ENCODE assay signal across 8 cellular contexts in the genomic region with DNA sequence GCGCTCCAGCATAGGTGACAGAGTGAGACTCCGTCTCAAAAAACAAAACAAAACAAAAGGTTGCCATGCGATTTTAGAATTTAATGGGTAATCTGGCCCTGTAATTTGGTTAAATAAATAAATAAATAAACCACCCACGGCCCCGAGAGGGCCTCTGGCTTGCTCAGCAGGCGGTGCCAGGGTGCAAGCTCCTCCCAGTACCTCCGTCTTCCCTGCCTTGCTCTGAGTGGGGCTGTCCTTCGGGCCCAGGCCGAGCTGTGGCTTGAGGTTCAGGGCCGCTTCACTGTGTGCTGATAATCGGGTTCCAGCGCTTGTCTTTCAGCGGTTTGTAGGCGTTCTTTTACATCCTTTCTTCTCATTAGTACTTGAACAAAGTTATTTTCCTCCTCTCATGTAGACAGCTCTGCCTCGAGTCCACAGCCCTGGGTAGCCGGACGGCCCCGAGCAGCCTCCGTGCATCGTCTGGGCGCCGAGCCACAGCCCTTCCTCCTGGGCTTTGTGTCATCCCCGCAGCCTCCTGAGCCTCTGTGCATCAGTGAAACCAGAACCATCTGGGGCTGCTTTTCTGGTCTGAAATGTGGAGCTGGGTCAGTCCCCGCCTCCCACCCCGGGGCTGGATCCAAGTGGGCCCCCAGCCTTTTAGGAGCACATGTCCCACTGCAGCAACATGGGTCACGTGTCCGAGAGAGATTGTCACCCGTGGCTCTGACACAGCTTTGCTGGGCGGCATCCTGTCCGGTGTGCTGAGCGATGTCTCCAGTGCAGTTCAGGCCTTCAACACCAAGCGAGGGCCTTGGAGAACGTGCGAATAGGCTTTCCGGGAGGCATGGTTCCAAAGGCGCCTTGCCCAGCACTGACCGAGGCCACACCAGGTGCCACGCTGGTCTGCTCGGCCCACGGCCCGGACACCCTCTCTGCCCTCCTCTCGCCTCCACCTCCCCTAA.
DNase-seq lines count a peak whose midpoint lies in the region; ATAC-seq and TF ChIP-seq lines count a peak whose summit lies in the region.

No MANE protein-coding gene starts in this region.

- peaks cover 4% of the 10 kb centered on the region for H3K36me3 Mint-ChIP-seq in chondrocyte (ENCODE audit: low read depth)
- no peaks in the 10 kb centered on the region for H3K36me3 Mint-ChIP-seq in naive B cell

- H3K4me1 Mint-ChIP-seq in chondrocyte (ENCODE audit: low read depth) (peaks cover 24% of the 10 kb centered on the region), naive B cell (peaks cover 5 to 31% (median 25%) of the 10 kb centered on the region in 3 donors)

- ATAC-seq in naive B cell (ENCODE audit: low read depth in 2 of 2) (no peak), HG02973 (IDR thresholded peaks at IDR 0.05; ENCODE audit: unreplicated experiment) (no peak)

- no peaks in the 10 kb centered on the region for H3K9me3 ChIP-seq in HUES48 (ENCODE audit: control insufficient read depth, insufficient read depth, low read length)

- no peaks in the 10 kb centered on the region for H3K9me3 Mint-ChIP-seq in chondrocyte (ENCODE audit: low read depth)
- H3K9me3 Mint-ChIP-seq in naive B cell, result no peaks in the 10 kb centered on the region

- DNase-seq in AG04449 (ENCODE audit: low read depth, low spot score) (no peak), chondrocyte (ENCODE audit: low spot score) (peak; percentile 81), naive B cell (no peak), activated gamma-delta T cell (lab: John Stamatoyannopoulos, UW) (no peak), NK-92 (lab: John Stamatoyannopoulos, UW; ENCODE audit: unreplicated experiment) (no peak), HEK293T (ENCODE audit: extremely low spot score) (no peak)

- CTCF ChIA-PET in AG04449 (lab: Yijun Ruan, JAX), result interaction anchor here (0.9 to 2.0 kb wide), 4 partner anchors 9 to 44 kb away, joined by 3 to 5 read pairs (median 4); no protein-coding TSS in a partner anchor
- CTCF ChIA-PET in HEK293T (lab: Yijun Ruan, JAX), result no interaction called here

- POLR2A ChIA-PET in AG04449 (lab: Yijun Ruan, JAX) (interaction anchor here (0.9 to 1.1 kb wide), 3 partner anchors 58 to 116 kb away, joined by 3 read pairs; no protein-coding TSS in a partner anchor), HEK293T (lab: Yijun Ruan, JAX) (interaction anchor here (0.9 to 1.2 kb wide), 3 partner anchors 11 to 29 kb away, joined by 3 to 4 read pairs (median 4); no protein-coding TSS in a partner anchor)

- TF ChIP-seq CTCF in AG04449 (IDR thresholded peaks at IDR 0.05; ENCODE audit: insufficient read depth, low read length, missing control alignments) (no peak), chondrocyte (IDR thresholded peaks at IDR 0.05) (no peak)

- no peak overlapping the region for H3K4me3 Mint-ChIP-seq in chondrocyte (ENCODE audit: unreplicated experiment)
- H3K4me3 Mint-ChIP-seq in naive B cell, result peak overlapping the region; percentile 47 to 97 (median 93)

- no peaks in the 10 kb centered on the region for H3K27me3 Mint-ChIP-seq in chondrocyte (ENCODE audit: low read depth)
- H3K27me3 Mint-ChIP-seq in naive B cell, result no peaks in the 10 kb centered on the region

- H3K27me3 ChIP-seq in HUES48 (ENCODE audit: control insufficient read depth, insufficient read depth, low read length), result no peaks in the 10 kb centered on the region

- peak overlapping the region; percentile 94 for H3K27ac ChIP-seq in HUES48 (ENCODE audit: low read depth, low read length)

- H3K4me3 ChIP-seq in AG04449 (ENCODE audit: low read depth, low read length) (peak overlapping the region; percentile 33), HUES48 (ENCODE audit: low read depth, low read length) (no peak overlapping the region)

- no peak overlapping the region for H3K9ac ChIP-seq in HUES48 (ENCODE audit: low read depth, low read length)

- no peaks in the 10 kb centered on the region; the same call in 1 of the 2 replicates for H3K36me3 ChIP-seq in HUES48 (ENCODE audit: control insufficient read depth, insufficient read depth, low read length)

- H3K4me1 ChIP-seq in HUES48 (ENCODE audit: control insufficient read depth, insufficient read depth, low read length), result peaks cover 16% of the 10 kb centered on the region

- H3K27ac Mint-ChIP-seq in chondrocyte (ENCODE audit: unreplicated experiment), result peak overlapping the region; percentile 59
- H3K27ac Mint-ChIP-seq in naive B cell, result peak overlapping the region in 5 of 6 donors; percentile 50 to 85 (median 76)

TF ChIP-seq in HEK293T, 16 proteins besides CTCF, POLR2A, EP300 and RAD21:
- no peak for TF ChIP-seq ARNT (IDR thresholded peaks at IDR 0.05)
- TF ChIP-seq BHLHE40 (IDR thresholded peaks at IDR 0.05; ENCODE audit: borderline replicate concordance), result no peak
- no peak for TF ChIP-seq L3MBTL2 (conservative IDR thresholded peaks at IDR 0.05)
- TF ChIP-seq ELF4 (IDR thresholded peaks at IDR 0.05), result no peak
- no peak for TF ChIP-seq SP1 (IDR thresholded peaks at IDR 0.05)
- TF ChIP-seq HDGF (IDR thresholded peaks at IDR 0.05; ENCODE audit: borderline replicate concordance), result no peak
- no peak for TF ChIP-seq NFRKB (IDR thresholded peaks at IDR 0.05)
- no peak for TF ChIP-seq CTBP1 (IDR thresholded peaks at IDR 0.05; ENCODE audit: borderline replicate concordance)
- TF ChIP-seq ZNF384 (IDR thresholded peaks at IDR 0.05), result no peak
- no peak for TF ChIP-seq LEF1 (IDR thresholded peaks at IDR 0.05; ENCODE audit: borderline replicate concordance)
- TF ChIP-seq FOXK2 (IDR thresholded peaks at IDR 0.05), result no peak
- TF ChIP-seq TARDBP (IDR thresholded peaks at IDR 0.05), result no peak
- TF ChIP-seq, protein P1, sequence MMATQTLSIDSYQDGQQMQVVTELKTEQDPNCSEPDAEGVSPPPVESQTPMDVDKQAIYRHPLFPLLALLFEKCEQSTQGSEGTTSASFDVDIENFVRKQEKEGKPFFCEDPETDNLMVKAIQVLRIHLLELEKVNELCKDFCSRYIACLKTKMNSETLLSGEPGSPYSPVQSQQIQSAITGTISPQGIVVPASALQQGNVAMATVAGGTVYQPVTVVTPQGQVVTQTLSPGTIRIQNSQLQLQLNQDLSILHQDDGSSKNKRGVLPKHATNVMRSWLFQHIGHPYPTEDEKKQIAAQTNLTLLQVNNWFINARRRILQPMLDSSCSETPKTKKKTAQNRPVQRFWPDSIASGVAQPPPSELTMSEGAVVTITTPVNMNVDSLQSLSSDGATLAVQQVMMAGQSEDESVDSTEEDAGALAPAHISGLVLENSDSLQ (IDR thresholded peaks at IDR 0.05), result no peak
- no peak for TF ChIP-seq FOXM1 (IDR thresholded peaks at IDR 0.05; ENCODE audit: borderline replicate concordance)
